14 cellular contexts compared by ENCODE assay signal in the genomic region with DNA sequence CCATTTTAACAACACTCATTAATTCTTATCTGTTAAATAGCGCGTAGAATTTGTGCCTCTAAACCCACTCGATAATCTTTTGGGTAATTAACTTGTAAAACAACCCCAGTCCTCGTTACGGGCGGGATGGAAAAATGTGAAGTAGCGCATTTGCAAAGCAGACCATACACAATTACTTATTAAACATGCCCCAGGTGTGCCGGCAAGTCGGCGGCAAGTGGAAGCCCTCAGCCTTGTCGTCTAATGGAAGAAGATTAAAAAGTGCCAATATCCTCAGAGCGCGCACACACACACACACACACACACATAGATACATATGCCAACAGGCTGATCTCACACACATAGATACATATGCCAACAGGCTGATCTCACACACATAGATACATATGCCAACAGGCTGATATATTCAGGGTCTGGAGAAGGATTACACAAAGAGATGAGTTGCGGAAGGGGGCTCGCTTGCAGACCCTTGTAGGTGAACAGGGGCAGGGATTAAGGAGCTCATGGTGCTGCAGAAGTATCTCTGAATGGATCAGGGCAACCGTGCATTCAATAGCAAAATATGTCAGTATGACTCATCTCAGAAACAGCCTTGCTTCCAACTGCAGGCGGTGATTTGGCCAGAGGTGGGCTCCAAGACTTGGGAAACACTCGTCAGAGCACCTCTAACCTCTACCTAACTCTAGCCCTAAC.
DNase-seq lines count a peak whose midpoint lies in the region; ATAC-seq, FAIRE-seq and TF ChIP-seq lines count a peak whose summit lies in the region.
"Had no signal": no experiment of that assay in that cellular context is flagged by ENCODE, and none has a peak within 500 bp of the region (broad histone marks: within the 10 kb centered on the region; RNA-seq: fewer than 3 reads in every experiment).

No MANE protein-coding gene starts in this region.

- no peak overlapping the region for H2AFZ ChIP-seq in endothelial cell of umbilical vein (ENCODE audit: low read depth, low read length)

- CTCF ChIA-PET in endothelial cell of umbilical vein (lab: Charles Lee) = no interaction called here

- POLR2A ChIA-PET in endothelial cell of umbilical vein (lab: Charles Lee) = no interaction called here
- POLR2A ChIA-PET in naive thymus-derived CD8-positive, alpha-beta T cell (lab: Charles Lee) = no interaction called here

- H3K79me2 ChIP-seq in endothelial cell of umbilical vein (ENCODE audit: control insufficient read depth, insufficient read depth, low read length) = no peaks in the 10 kb centered on the region

- intact Hi-C loops in endothelial cell of umbilical vein (cut with micrococcal nuclease) = no loop called here
- intact Hi-C loops in dorsolateral prefrontal cortex (cut with DNase I) = no loop called here

- DNase-seq in EH (ENCODE audit: low read depth) (peak; percentile 72), RCC 7860 (ENCODE audit: low spot score) (peak; percentile 46), endothelial cell of umbilical vein (ENCODE audit: low read depth, low spot score) (no peak), nephron progenitor cell (no peak), retina (no peak), dorsolateral prefrontal cortex (no peak)
- DNase-seq in naive thymus-derived CD8-positive, alpha-beta T cell = no peak
- DNase-seq: activated CD4-positive, alpha-beta T cell treated with anti-CD3 and anti-CD28 coated beads for 48 hours; Kasumi-1; natural killer cell; T-helper 1 cell had no signal

- H3K36me3 ChIP-seq in endothelial cell of umbilical vein (ENCODE audit: control insufficient read depth in 2 of 2, extremely low read depth in 1 of 2, insufficient read depth in 2 of 2, low read length in 2 of 2) = peaks cover 0 to 3% of the 10 kb centered on the region in 2 experiments

- peak; percentile 55 for FAIRE-seq in RCC 7860 (lab: Jason Lieb, UNC)
- peak; percentile 50 for FAIRE-seq in endothelial cell of umbilical vein (lab: Jason Lieb, UNC)
- FAIRE-seq: frontal cortex had no signal

- H3K9me1 ChIP-seq in endothelial cell of umbilical vein (replicated peaks; ENCODE audit: control insufficient read depth, extremely low read depth, insufficient read depth, low read length) = no peaks in the 10 kb centered on the region

- no peaks in the 10 kb centered on the region for H3K9me3 ChIP-seq in endothelial cell of umbilical vein (replicated peaks; ENCODE audit: control insufficient read depth, insufficient read depth, low read length)

- dilution Hi-C loops in endothelial cell of umbilical vein (cut with MboI; ENCODE audit: extremely low pct_ligation_motif_present, low sequenced_read_pairs) = no loop called here

- H3K4me1 ChIP-seq in endothelial cell of umbilical vein (ENCODE audit: control insufficient read depth, extremely low read depth, insufficient read depth, low read length) = no peaks in the 10 kb centered on the region

- no peak overlapping the region for H3K27ac ChIP-seq in endothelial cell of umbilical vein (ENCODE audit: insufficient read depth, low read depth, low read length)
- no peak overlapping the region for H3K27ac ChIP-seq in dorsolateral prefrontal cortex

- no peak for TF ChIP-seq POLR2A in endothelial cell of umbilical vein (IDR thresholded peaks at IDR 0.05; ENCODE audit: low read depth, low read length)

- no peak for ATAC-seq in naive thymus-derived CD8-positive, alpha-beta T cell
- no peak for ATAC-seq in HG02798 (IDR thresholded peaks at IDR 0.05; ENCODE audit: poor library complexity, unreplicated experiment)
- ATAC-seq: natural killer cell had no signal

- peaks cover 3% of the 10 kb centered on the region for H3K9me3 Mint-ChIP-seq in nephron progenitor cell
- H3K9me3 Mint-ChIP-seq in naive thymus-derived CD8-positive, alpha-beta T cell = peaks cover 0 to 3% (median 0%) of the 10 kb centered on the region in 9 donors
- H3K9me3 Mint-ChIP-seq: natural killer cell had no signal

- no peak overlapping the region for H3K9ac ChIP-seq in endothelial cell of umbilical vein (replicated peaks; ENCODE audit: extremely low read depth, insufficient read depth, low read length)

- peaks cover 55% of the 10 kb centered on the region for H3K36me3 Mint-ChIP-seq in nephron progenitor cell (ENCODE audit: low read depth)
- peaks cover 0 to 54% (median 28%) of the 10 kb centered on the region in 3 donors for H3K36me3 Mint-ChIP-seq in naive thymus-derived CD8-positive, alpha-beta T cell
- H3K36me3 Mint-ChIP-seq: natural killer cell had no signal

- H3K27me3 Mint-ChIP-seq in nephron progenitor cell (ENCODE audit: low read depth, poor library complexity) = no peaks in the 10 kb centered on the region
- no peaks in the 10 kb centered on the region for H3K27me3 Mint-ChIP-seq in naive thymus-derived CD8-positive, alpha-beta T cell

- H3K4me3 ChIP-seq in endothelial cell of umbilical vein (replicated peaks in 1 of 3; ENCODE audit: insufficient read depth in 1 of 3, low read depth in 1 of 3, low read length in 3 of 3) (no peak overlapping the region), dorsolateral prefrontal cortex (no peak overlapping the region)

- no peak overlapping the region for H3K4me2 ChIP-seq in endothelial cell of umbilical vein (ENCODE audit: insufficient read depth, low read length)

- H4K20me1 ChIP-seq in endothelial cell of umbilical vein (replicated peaks; ENCODE audit: control insufficient read depth, extremely low read depth, insufficient read depth, low read length) = no peaks in the 10 kb centered on the region

- H3K27me3 ChIP-seq in endothelial cell of umbilical vein (ENCODE audit: control insufficient read depth in 2 of 2, insufficient read depth in 2 of 2, low read length in 2 of 2) (no peaks in the 10 kb centered on the region), dorsolateral prefrontal cortex (no peaks in the 10 kb centered on the region)

- H3K4me3 Mint-ChIP-seq in nephron progenitor cell = no peak overlapping the region
- H3K4me3 Mint-ChIP-seq in naive thymus-derived CD8-positive, alpha-beta T cell = no peak overlapping the region
- H3K4me3 Mint-ChIP-seq: CD14-positive monocyte, natural killer cell had no signal

- H3K27ac Mint-ChIP-seq in nephron progenitor cell = peak overlapping the region; percentile 6
- peak overlapping the region in 1 of 10 donors; percentile 28 for H3K27ac Mint-ChIP-seq in naive thymus-derived CD8-positive, alpha-beta T cell
- H3K27ac Mint-ChIP-seq: CD14-positive monocyte, natural killer cell had no signal

- TF ChIP-seq CTCF in endothelial cell of umbilical vein (IDR thresholded peaks at IDR 0.05; ENCODE audit: extremely low read depth in 1 of 2, insufficient read depth in 1 of 2, low read depth in 1 of 2, low read length in 2 of 2) (no peak), nephron progenitor cell (IDR thresholded peaks at IDR 0.05) (no peak), dorsolateral prefrontal cortex (IDR thresholded peaks at IDR 0.05 in 54 of 56, conservative IDR thresholded peaks at IDR 0.05 in 2 of 56; ENCODE audit: low read depth in 1 of 56, partially characterized antibody in 56 of 56) (no peak)

- H3K4me1 Mint-ChIP-seq in nephron progenitor cell = peaks cover 34% of the 10 kb centered on the region
- H3K4me1 Mint-ChIP-seq in naive thymus-derived CD8-positive, alpha-beta T cell = peaks cover 0 to 12% (median 3%) of the 10 kb centered on the region in 4 donors
- H3K4me1 Mint-ChIP-seq: CD14-positive monocyte had no signal

- no TSS peak for BruUV-seq in endothelial cell of umbilical vein (replicated peaks; lab: Mats Ljungman, UMichigan)

TF ChIP-seq in endothelial cell of umbilical vein, 7 proteins besides CTCF, POLR2A, EP300 and RAD21:
- TF ChIP-seq MAX (IDR thresholded peaks at IDR 0.05; ENCODE audit: insufficient read depth, insufficient read length) (no peak), FOS (IDR thresholded peaks at IDR 0.05; ENCODE audit: borderline replicate concordance, insufficient read depth, low read length) (peak; percentile 20)

Comparison
In these comparisons a context has a peak if more than half of its experiments do, and no peak if none do; other contexts are left out.
1. DNase-seq: peak in EH (single experiment) and RCC 7860 (single experiment); none in endothelial cell of umbilical vein (single experiment), nephron progenitor cell (single experiment), naive thymus-derived CD8-positive, alpha-beta T cell (0 of 10), retina (single experiment) and dorsolateral prefrontal cortex (0 of 10).